2 cellular contexts compared by ENCODE assay signal in the genomic region with DNA sequence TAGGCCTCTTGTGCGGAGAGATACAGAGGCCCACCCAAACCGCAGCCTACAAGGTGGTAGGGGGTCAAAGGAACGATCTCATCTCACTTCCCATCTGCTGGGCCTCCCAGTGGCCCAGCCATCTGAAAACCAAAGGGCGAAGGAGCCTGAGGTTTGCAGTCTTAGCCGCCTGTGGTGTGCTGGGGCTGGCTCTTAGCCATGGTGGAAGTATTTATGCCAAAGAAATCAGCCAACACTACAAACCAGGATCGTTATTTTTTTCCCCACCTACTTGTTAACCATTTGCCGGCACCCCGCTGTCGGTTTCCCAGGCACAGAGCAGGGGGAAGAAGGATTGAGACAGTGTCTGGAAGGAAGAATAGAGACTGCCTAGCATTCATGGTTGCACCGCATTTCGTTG.
TF ChIP-seq lines count a peak whose summit lies in the region.

No MANE protein-coding gene starts in this region.

TF ChIP-seq in liver, 16 proteins besides CTCF, POLR2A, EP300 and RAD21:
- TF ChIP-seq YY1 (IDR thresholded peaks at IDR 0.05) (peak; percentile 21), HNF4A (conservative IDR thresholded peaks at IDR 0.05) (no peak), FOXA2 (IDR thresholded peaks at IDR 0.05) (no peak), EGR1 (IDR thresholded peaks at IDR 0.05; ENCODE audit: low read depth in 2 of 2) (no peak), JUND (IDR thresholded peaks at IDR 0.05) (no peak)

TF ChIP-seq in HepG2, 621 proteins besides CTCF, POLR2A, EP300 and RAD21:
- TF ChIP-seq NFRKB (IDR thresholded peaks at IDR 0.05) (no peak), SMARCC2 (IDR thresholded peaks at IDR 0.05) (no peak), HCFC1 (IDR thresholded peaks at IDR 0.05; ENCODE audit: low read depth, low read length) (no peak), THAP11 (CRISPR knock-in tag; IDR thresholded peaks at IDR 0.05) (no peak), FIP1L1 (IDR thresholded peaks at IDR 0.05; ENCODE audit: borderline replicate concordance, insufficient read depth, low read depth, low read length) (no peak)
- TF ChIP-seq, protein P1, sequence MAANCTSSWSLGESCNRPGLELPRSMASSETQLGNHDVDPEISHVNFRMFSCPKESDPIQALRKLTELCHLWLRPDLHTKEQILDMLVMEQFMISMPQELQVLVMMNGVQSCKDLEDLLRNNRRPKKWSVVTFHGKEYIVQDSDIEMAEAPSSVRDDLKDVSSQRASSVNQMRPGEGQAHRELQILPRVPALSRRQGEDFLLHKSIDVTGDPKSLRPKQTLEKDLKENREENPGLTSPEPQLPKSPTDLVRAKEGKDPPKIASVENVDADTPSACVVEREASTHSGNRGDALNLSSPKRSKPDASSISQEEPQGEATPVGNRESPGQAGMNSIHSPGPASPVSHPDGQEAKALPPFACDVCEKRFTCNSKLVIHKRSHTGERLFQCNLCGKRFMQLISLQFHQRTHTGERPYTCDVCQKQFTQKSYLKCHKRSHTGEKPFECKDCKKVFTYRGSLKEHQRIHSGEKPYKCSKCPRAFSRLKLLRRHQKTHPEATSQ (CRISPR knock-in tag; IDR thresholded peaks at IDR 0.05; ENCODE audit: borderline replicate concordance), result no peak
